Comparison of ENCODE assay signal across 18 cellular contexts in genomic region chr5:148848378-148849031, GRCh38. TPM values are rescaled to one million over a fixed set of nuclear protein-coding genes. Genes with fewer than 3 reads are reported as not detected.
DNase-seq lines count a peak whose midpoint lies in the region; ATAC-seq, FAIRE-seq and TF ChIP-seq lines count a peak whose summit lies in the region.
"Had no signal": no experiment of that assay in that cellular context is flagged by ENCODE, and none has a peak within 500 bp of the region (broad histone marks: within the 10 kb centered on the region; RNA-seq: fewer than 3 reads in every experiment).

No MANE protein-coding gene starts in this region.

- no peaks in the 10 kb centered on the region for H3K79me2 ChIP-seq in Loucy (ENCODE audit: insufficient read depth, low read length)

- H3K4me3 Mint-ChIP-seq in activated CD4-positive, alpha-beta T cell treated with anti-CD3 and anti-CD28 coated beads for 36 hours: no peak overlapping the region
- H3K4me3 Mint-ChIP-seq in activated T-helper 2 cell treated with anti-CD3 and anti-CD28 coated beads, Interferon-gamma antibody, Interleukin-2, Interleukin-4, amounts not matched to agents 10 μg/mL and 5 μg/mL and 100 μg/mL, durations not matched to agents 14 hours and 24 hours and 36 hours (ENCODE audit: low read depth): no peak overlapping the region
- H3K4me3 Mint-ChIP-seq in natural killer cell treated with Interleukin-12 subunit alpha and Interleukin-12 subunit beta and Interleukin-15 and Interleukin-18, amount 100 ng/mL, for 72 hours: peak overlapping the region; percentile 94
- H3K4me3 Mint-ChIP-seq: dendritic cell treated with granulocyte-macrophage colony-stimulating factor and Interleukin-4, amounts not matched to agents 40 ng/mL and 50 ng/mL, for 4 days; nephron progenitor cell had no signal

- CTCF ChIA-PET in activated CD4-positive, alpha-beta T cell treated with anti-CD3 and anti-CD28 coated beads for 36 hours (lab: Charles Lee): interaction anchor here (0.6 kb wide), 1 partner anchor 514 kb away, joined by 3 read pairs; no protein-coding TSS in a partner anchor

- H3K9me3 ChIP-seq in Loucy (ENCODE audit: insufficient read depth, low read depth, low read length): no peaks in the 10 kb centered on the region
- H3K9me3 ChIP-seq: esophagus squamous epithelium, transverse colon had no signal

- peaks cover 24% of the 10 kb centered on the region for H3K4me1 Mint-ChIP-seq in activated CD4-positive, alpha-beta T cell treated with anti-CD3 and anti-CD28 coated beads for 36 hours
- peaks cover 28% of the 10 kb centered on the region for H3K4me1 Mint-ChIP-seq in activated T-helper 2 cell treated with anti-CD3 and anti-CD28 coated beads, Interferon-gamma antibody, Interleukin-2, Interleukin-4, amounts not matched to agents 10 μg/mL and 5 μg/mL and 100 μg/mL, durations not matched to agents 14 hours and 24 hours and 36 hours (ENCODE audit: low read depth)
- peaks cover 80 to 89% of the 10 kb centered on the region in 2 donors for H3K4me1 Mint-ChIP-seq in natural killer cell treated with Interleukin-12 subunit alpha and Interleukin-12 subunit beta and Interleukin-15 and Interleukin-18, amount 100 ng/mL, for 72 hours (ENCODE audit: low read depth in 2 of 2)
- H3K4me1 Mint-ChIP-seq: nephron progenitor cell had no signal

- peak; percentile 57 for ATAC-seq in activated CD4-positive, alpha-beta T cell treated with anti-CD3 and anti-CD28 coated beads for 36 hours
- peak; percentile 77 to 78 for ATAC-seq in natural killer cell treated with Interleukin-12 subunit alpha and Interleukin-12 subunit beta and Interleukin-15 and Interleukin-18, amount 100 ng/mL, for 72 hours
- no peak for ATAC-seq in HG02938 (IDR thresholded peaks at IDR 0.05; ENCODE audit: unreplicated experiment)
- no peak for ATAC-seq in GM19328 (IDR thresholded peaks at IDR 0.05; ENCODE audit: unreplicated experiment)

- TF ChIP-seq CTCF in Loucy (conservative IDR thresholded peaks at IDR 0.05; ENCODE audit: low read length): no peak

- no peak for DNase-seq in activated CD4-positive, alpha-beta T cell treated with anti-CD3 and anti-CD28 coated beads for 36 hours
- no peak for DNase-seq in activated CD4-positive, alpha-beta T cell treated with anti-CD3 and anti-CD28 coated beads, Interleukin-2, amount 50 U/mL, for 4 hours
- no peak for DNase-seq in activated T-helper 2 cell treated with anti-CD3 and anti-CD28 coated beads, Interferon-gamma antibody, Interleukin-2, Interleukin-4, amounts not matched to agents 10 μg/mL and 5 μg/mL and 100 μg/mL, durations not matched to agents 14 hours and 24 hours and 36 hours (ENCODE audit: low spot score)
- DNase-seq in natural killer cell treated with Interleukin-12 subunit alpha and Interleukin-12 subunit beta and Interleukin-15 and Interleukin-18, amount 100 ng/mL, for 72 hours (ENCODE audit: low spot score): no peak
- no peak for DNase-seq in H54 (ENCODE audit: insufficient read length, low spot score)
- DNase-seq: esophagus squamous epithelium; GDM1; NCI-H2081 treated with DMSO at 0.1 percent for 48 hours; NCI-H69; nephron progenitor cell; RPMI8226; stimulated activated CD8-positive, alpha-beta memory T cell treated with anti-CD3 and anti-CD28 coated beads, Interleukin-4, amount 100 ng/mL, for 48 hours; transverse colon had no signal

- intact Hi-C loops in activated CD4-positive, alpha-beta T cell treated with anti-CD3 and anti-CD28 coated beads for 36 hours (cut with DNase I, micrococcal nuclease): no loop called here
- intact Hi-C loops in activated T-helper 2 cell treated with anti-CD3 and anti-CD28 coated beads, Interferon-gamma antibody, Interleukin-2, Interleukin-4, amounts not matched to agents 10 μg/mL and 5 μg/mL and 100 μg/mL, durations not matched to agents 14 hours and 24 hours and 36 hours (cut with micrococcal nuclease): no loop called here

- H3K27me3 Mint-ChIP-seq in activated CD4-positive, alpha-beta T cell treated with anti-CD3 and anti-CD28 coated beads for 36 hours: no peaks in the 10 kb centered on the region
- peaks cover 7% of the 10 kb centered on the region for H3K27me3 Mint-ChIP-seq in activated T-helper 2 cell treated with anti-CD3 and anti-CD28 coated beads, Interferon-gamma antibody, Interleukin-2, Interleukin-4, amounts not matched to agents 10 μg/mL and 5 μg/mL and 100 μg/mL, durations not matched to agents 14 hours and 24 hours and 36 hours (ENCODE audit: low read depth)
- no peaks in the 10 kb centered on the region for H3K27me3 Mint-ChIP-seq in natural killer cell treated with Interleukin-12 subunit alpha and Interleukin-12 subunit beta and Interleukin-15 and Interleukin-18, amount 100 ng/mL, for 72 hours
- H3K27me3 Mint-ChIP-seq: dendritic cell treated with granulocyte-macrophage colony-stimulating factor and Interleukin-4, amounts not matched to agents 40 ng/mL and 50 ng/mL, for 4 days had no signal

- peaks cover 2% of the 10 kb centered on the region for H3K9me3 Mint-ChIP-seq in activated CD4-positive, alpha-beta T cell treated with anti-CD3 and anti-CD28 coated beads for 36 hours (ENCODE audit: low read depth)
- peaks cover 5% of the 10 kb centered on the region for H3K9me3 Mint-ChIP-seq in activated T-helper 2 cell treated with anti-CD3 and anti-CD28 coated beads, Interferon-gamma antibody, Interleukin-2, Interleukin-4, amounts not matched to agents 10 μg/mL and 5 μg/mL and 100 μg/mL, durations not matched to agents 14 hours and 24 hours and 36 hours
- peaks cover 3% of the 10 kb centered on the region for H3K9me3 Mint-ChIP-seq in natural killer cell treated with Interleukin-12 subunit alpha and Interleukin-12 subunit beta and Interleukin-15 and Interleukin-18, amount 100 ng/mL, for 72 hours
- H3K9me3 Mint-ChIP-seq: dendritic cell treated with granulocyte-macrophage colony-stimulating factor and Interleukin-4, amounts not matched to agents 40 ng/mL and 50 ng/mL, for 4 days; nephron progenitor cell had no signal

- H3F3A ChIP-seq in Loucy (ENCODE audit: low read depth): no peaks in the 10 kb centered on the region

- H3K9ac ChIP-seq in Loucy (ENCODE audit: low read depth, low read length, poor library complexity, severe bottlenecking): no peak overlapping the region

- FAIRE-seq in H54 (lab: Jason Lieb, UNC): no peak
- FAIRE-seq: A204.1 had no signal

- POLR2A ChIA-PET in activated CD4-positive, alpha-beta T cell treated with anti-CD3 and anti-CD28 coated beads for 36 hours (lab: Charles Lee): interaction anchor here (0.6 kb wide), 2 partner anchors 185 to 443 kb away, joined by 3 to 7 read pairs; no protein-coding TSS in a partner anchor

- peak overlapping the region; percentile 5 for H3K4me2 ChIP-seq in Loucy (ENCODE audit: low read depth, low read length, poor library complexity, severe bottlenecking)

- no peak overlapping the region for H3K4me3 ChIP-seq in Loucy (ENCODE audit: low read length, poor library complexity, severe bottlenecking)
- H3K4me3 ChIP-seq: esophagus squamous epithelium, transverse colon had no signal

- H3K36me3 Mint-ChIP-seq in activated CD4-positive, alpha-beta T cell treated with anti-CD3 and anti-CD28 coated beads for 36 hours (ENCODE audit: low read depth): no peaks in the 10 kb centered on the region
- peaks cover 4% of the 10 kb centered on the region for H3K36me3 Mint-ChIP-seq in activated T-helper 2 cell treated with anti-CD3 and anti-CD28 coated beads, Interferon-gamma antibody, Interleukin-2, Interleukin-4, amounts not matched to agents 10 μg/mL and 5 μg/mL and 100 μg/mL, durations not matched to agents 14 hours and 24 hours and 36 hours (ENCODE audit: low read depth)
- H3K36me3 Mint-ChIP-seq in natural killer cell treated with Interleukin-12 subunit alpha and Interleukin-12 subunit beta and Interleukin-15 and Interleukin-18, amount 100 ng/mL, for 72 hours: peaks cover 6% of the 10 kb centered on the region

- H4K20me1 ChIP-seq in Loucy (ENCODE audit: insufficient read depth, low read length, poor library complexity, severe bottlenecking): no peaks in the 10 kb centered on the region

- no peaks in the 10 kb centered on the region for H3K9me2 ChIP-seq in Loucy (replicated peaks; ENCODE audit: low read depth, low read length)

- H3K36me3 ChIP-seq in Loucy (ENCODE audit: insufficient read depth, low read length): no peaks in the 10 kb centered on the region
- H3K36me3 ChIP-seq: transverse colon had no signal

- peak overlapping the region; percentile 34 for H3K27ac Mint-ChIP-seq in activated CD4-positive, alpha-beta T cell treated with anti-CD3 and anti-CD28 coated beads for 36 hours
- H3K27ac Mint-ChIP-seq in activated T-helper 2 cell treated with anti-CD3 and anti-CD28 coated beads, Interferon-gamma antibody, Interleukin-2, Interleukin-4, amounts not matched to agents 10 μg/mL and 5 μg/mL and 100 μg/mL, durations not matched to agents 14 hours and 24 hours and 36 hours: peak overlapping the region; percentile 44
- H3K27ac Mint-ChIP-seq in natural killer cell treated with Interleukin-12 subunit alpha and Interleukin-12 subunit beta and Interleukin-15 and Interleukin-18, amount 100 ng/mL, for 72 hours: peak overlapping the region; percentile 97 to 99
- H3K27ac Mint-ChIP-seq: dendritic cell treated with granulocyte-macrophage colony-stimulating factor and Interleukin-4, amounts not matched to agents 40 ng/mL and 50 ng/mL, for 4 days; nephron progenitor cell had no signal

- H2AFZ ChIP-seq in Loucy (ENCODE audit: low read length): peak overlapping the region; percentile 17; the same call in 1 of the 2 replicates

- TF ChIP-seq POLR2A in H54 (IDR thresholded peaks at IDR 0.05; ENCODE audit: low read depth, low read length): no peak

- H3K27me3 ChIP-seq in Loucy (ENCODE audit: insufficient read depth, low read length, poor library complexity, severe bottlenecking): no peaks in the 10 kb centered on the region
- H3K27me3 ChIP-seq: esophagus squamous epithelium, transverse colon had no signal

- peaks cover 47% of the 10 kb centered on the region for H3K4me1 ChIP-seq in Loucy (ENCODE audit: insufficient read depth, low read length, poor library complexity, severe bottlenecking)
- H3K4me1 ChIP-seq: transverse colon had no signal

RNA-seq across cellular contexts. Expression of gene ADRB2, which starts 22.1 kb away (rescaled TPM):
- total RNA-seq in activated CD4-positive, alpha-beta T cell treated with anti-CD3 and anti-CD28 coated beads for 36 hours: under 1 TPM in 1 of 2 experiments, not detected in 1; 0.09 TPM
- total RNA-seq in activated T-helper 2 cell treated with anti-CD3 and anti-CD28 coated beads, Interferon-gamma antibody, Interleukin-2, Interleukin-4, amounts not matched to agents 10 μg/mL and 5 μg/mL and 100 μg/mL, durations not matched to agents 14 hours and 24 hours and 36 hours: 0.21 and 0.30 TPM in 2 replicates
- total RNA-seq in natural killer cell treated with Interleukin-12 subunit alpha and Interleukin-12 subunit beta and Interleukin-15 and Interleukin-18, amount 100 ng/mL, for 72 hours: 1 to 10 TPM; 3.8 to 4.4 TPM

Comparison
In these comparisons a context has a peak if more than half of its experiments do, and no peak if none do; other contexts are left out.
1. ATAC-seq: peak in activated CD4-positive, alpha-beta T cell treated with anti-CD3 and anti-CD28 coated beads for 36 hours (single experiment) and natural killer cell treated with Interleukin-12 subunit alpha and Interleukin-12 subunit beta and Interleukin-15 and Interleukin-18, amount 100 ng/mL, for 72 hours (2 of 2); none in HG02938 (single experiment) and GM19328 (single experiment).
2. H3K27ac Mint-ChIP-seq: peak in every context shown above with its lines; median percentile 98 in natural killer cell treated with Interleukin-12 subunit alpha and Interleukin-12 subunit beta and Interleukin-15 and Interleukin-18, amount 100 ng/mL, for 72 hours; 44 in activated T-helper 2 cell treated with anti-CD3 and anti-CD28 coated beads, Interferon-gamma antibody, Interleukin-2, Interleukin-4, amounts not matched to agents 10 μg/mL and 5 μg/mL and 100 μg/mL, durations not matched to agents 14 hours and 24 hours and 36 hours; 34 in activated CD4-positive, alpha-beta T cell treated with anti-CD3 and anti-CD28 coated beads for 36 hours.